In genomic region chr15:41789662-41790061, GRCh38 we compare ENCODE assay signal across 15 cellular contexts. TPM values are rescaled to one million over a fixed set of nuclear protein-coding genes. Genes with fewer than 3 reads are reported as not detected.
DNase-seq lines count a peak whose midpoint lies in the region; ATAC-seq and TF ChIP-seq lines count a peak whose summit lies in the region.
"Had no signal": no experiment of that assay in that cellular context is flagged by ENCODE, and none has a peak within 500 bp of the region (broad histone marks: within the 10 kb centered on the region; RNA-seq: fewer than 3 reads in every experiment).

No MANE protein-coding gene starts in this region.

- H3K9me3 ChIP-seq in PC-3 (ENCODE audit: low read length) = no peaks in the 10 kb centered on the region
- H3K9me3 ChIP-seq in smooth muscle cell (replicated peaks; ENCODE audit: low read depth) = no peaks in the 10 kb centered on the region

- H3K27ac ChIP-seq in PC-3 (ENCODE audit: low read length) = peak overlapping the region; percentile 84; the same call in 1 of the 2 replicates
- H3K27ac ChIP-seq in smooth muscle cell (ENCODE audit: low read depth) = peak overlapping the region; percentile 96
- H3K27ac ChIP-seq: PC-9 had no signal

- ATAC-seq in PC-3 (no peak), GM18511 (IDR thresholded peaks at IDR 0.05; ENCODE audit: unreplicated experiment) (no peak), GM21723 (IDR thresholded peaks at IDR 0.05; ENCODE audit: unreplicated experiment) (no peak), GM21619 (IDR thresholded peaks at IDR 0.05; ENCODE audit: unreplicated experiment) (no peak)
- no peak for ATAC-seq in effector memory CD8-positive, alpha-beta T cell (replicated peaks)
- ATAC-seq: esophagus mucosa had no signal

- H3K9me2 ChIP-seq in PC-3 (replicated peaks; ENCODE audit: low read length) = no peaks in the 10 kb centered on the region

- H3K27me3 ChIP-seq in PC-3 (ENCODE audit: low read length) = no peaks in the 10 kb centered on the region
- H3K27me3 ChIP-seq in smooth muscle cell (ENCODE audit: low read depth) = no peaks in the 10 kb centered on the region

- H3K36me3 ChIP-seq in PC-3 (ENCODE audit: low read depth, low read length) = no peaks in the 10 kb centered on the region
- no peaks in the 10 kb centered on the region for H3K36me3 ChIP-seq in smooth muscle cell (ENCODE audit: low read depth)

- H3K27ac Mint-ChIP-seq in effector memory CD8-positive, alpha-beta T cell = peak overlapping the region; percentile 38 to 61
- H3K27ac Mint-ChIP-seq: activated CD4-positive, alpha-beta T cell treated with anti-CD3 and anti-CD28 coated beads, Interleukin-2, amount 10 ng/mL, durations not matched to agents 7 days and 5 days; activated naive CD4-positive, alpha-beta T cell treated with anti-CD3 and anti-CD28 coated beads for 36 hours; stimulated activated naive CD8-positive, alpha-beta T cell treated with anti-CD3 and anti-CD28 coated beads, Interleukin-15, Interleukin-2, amounts not matched to agents 100 ng/mL and 50 ng/mL, for 24 hours had no signal

- H3K4me1 ChIP-seq in PC-3 (ENCODE audit: insufficient read depth, low read length) (peaks cover 36% of the 10 kb centered on the region), smooth muscle cell (ENCODE audit: low read depth) (peaks cover 22% of the 10 kb centered on the region)

- TF ChIP-seq CTCF in PC-3 (conservative IDR thresholded peaks at IDR 0.05; ENCODE audit: low read depth, low read length) (no peak), smooth muscle cell (IDR thresholded peaks at IDR 0.05; ENCODE audit: borderline replicate concordance, insufficient read depth, poor library complexity, severe bottlenecking) (no peak), GM20000 (IDR thresholded peaks at IDR 0.05; ENCODE audit: extremely low read depth, missing control alignments) (no peak)

- H3K4me2 ChIP-seq in PC-3 (ENCODE audit: low read length) = no peak overlapping the region
- H3K4me2 ChIP-seq in smooth muscle cell = no peak overlapping the region

- no TSS peak for BruUV-seq in PC-3 (replicated peaks; lab: Mats Ljungman, UMichigan)

- H3K27me3 Mint-ChIP-seq in effector memory CD8-positive, alpha-beta T cell = no peaks in the 10 kb centered on the region
- H3K27me3 Mint-ChIP-seq: activated CD4-positive, alpha-beta T cell treated with anti-CD3 and anti-CD28 coated beads, Interleukin-2, amount 10 ng/mL, durations not matched to agents 7 days and 5 days; stimulated activated naive CD8-positive, alpha-beta T cell treated with anti-CD3 and anti-CD28 coated beads, Interleukin-15, Interleukin-2, amounts not matched to agents 100 ng/mL and 50 ng/mL, for 24 hours had no signal

- DNase-seq in COLO829 (ENCODE audit: low spot score) (peak; percentile 40), PC-3 (no peak), smooth muscle cell (lab: John Stamatoyannopoulos, UW; ENCODE audit: unreplicated experiment) (no peak), GM20000 (ENCODE audit: low spot score) (no peak)
- no peak for DNase-seq in effector memory CD8-positive, alpha-beta T cell
- DNase-seq: activated CD4-positive, alpha-beta T cell treated with anti-CD3 and anti-CD28 coated beads, Interleukin-2, amount 10 ng/mL, durations not matched to agents 7 days and 5 days; activated naive CD4-positive, alpha-beta T cell treated with anti-CD3 and anti-CD28 coated beads for 36 hours; PC-9; stimulated activated CD4-positive, alpha-beta T cell treated with anti-CD3 and anti-CD28 coated beads, Interleukin-15, amount 100 ng/mL, for 24 hours had no signal

- CTCF ChIA-PET in PC-3 (lab: Charles Lee) = interaction anchor here (0.6 kb wide), 1 partner anchor 445 kb away, joined by 3 read pairs; no protein-coding TSS in a partner anchor

- H4K20me1 ChIP-seq in PC-3 (ENCODE audit: low read length) (no peaks in the 10 kb centered on the region), smooth muscle cell (ENCODE audit: low read depth) (peaks cover 87% of the 10 kb centered on the region)

- H3K36me3 Mint-ChIP-seq in effector memory CD8-positive, alpha-beta T cell (ENCODE audit: insufficient read depth) = no peaks in the 10 kb centered on the region
- H3K36me3 Mint-ChIP-seq: mesothelial cell of epicardium had no signal

- peaks cover 39 to 41% of the 10 kb centered on the region in 2 donors for H3K4me1 Mint-ChIP-seq in effector memory CD8-positive, alpha-beta T cell (ENCODE audit: low read depth in 2 of 2)

- H3K9ac ChIP-seq in PC-3 (ENCODE audit: low read length) = no peak overlapping the region
- H3K9ac ChIP-seq in smooth muscle cell (ENCODE audit: low read depth) = no peak overlapping the region

- intact Hi-C loops in PC-3 (cut with micrococcal nuclease) = loop anchor here (2.0 kb wide), 1 partner anchor 15 kb away; the partner anchor contains the start of gene MAPKBP1

- H3K4me3 ChIP-seq in PC-3 (ENCODE audit: low read length) = no peak overlapping the region
- H3K4me3 ChIP-seq in smooth muscle cell = no peak overlapping the region
- H3K4me3 ChIP-seq: PC-9 had no signal

- H3K4me3 Mint-ChIP-seq in effector memory CD8-positive, alpha-beta T cell = no peak overlapping the region
- H3K4me3 Mint-ChIP-seq: activated CD4-positive, alpha-beta T cell treated with anti-CD3 and anti-CD28 coated beads, Interleukin-2, amount 10 ng/mL, durations not matched to agents 7 days and 5 days; activated naive CD4-positive, alpha-beta T cell treated with anti-CD3 and anti-CD28 coated beads for 36 hours; mesothelial cell of epicardium; stimulated activated naive CD8-positive, alpha-beta T cell treated with anti-CD3 and anti-CD28 coated beads, Interleukin-15, Interleukin-2, amounts not matched to agents 100 ng/mL and 50 ng/mL, for 24 hours had no signal

- H2AFZ ChIP-seq in PC-3 (ENCODE audit: low read length) (no peak overlapping the region), smooth muscle cell (ENCODE audit: low read depth) (no peak overlapping the region)
- H2AFZ ChIP-seq: PC-9 had no signal

- no peaks in the 10 kb centered on the region for H3K9me3 Mint-ChIP-seq in effector memory CD8-positive, alpha-beta T cell
- H3K9me3 Mint-ChIP-seq: activated CD4-positive, alpha-beta T cell treated with anti-CD3 and anti-CD28 coated beads, Interleukin-2, amount 10 ng/mL, durations not matched to agents 7 days and 5 days; activated naive CD4-positive, alpha-beta T cell treated with anti-CD3 and anti-CD28 coated beads for 36 hours; mesothelial cell of epicardium; stimulated activated naive CD8-positive, alpha-beta T cell treated with anti-CD3 and anti-CD28 coated beads, Interleukin-15, Interleukin-2, amounts not matched to agents 100 ng/mL and 50 ng/mL, for 24 hours had no signal

- H3K79me2 ChIP-seq in PC-3 (ENCODE audit: low read length) (peaks cover 82% of the 10 kb centered on the region), smooth muscle cell (ENCODE audit: low read depth) (peaks cover 32% of the 10 kb centered on the region)

- H3F3A ChIP-seq in PC-3 (ENCODE audit: low read length, unreplicated experiment) (no peaks in the 10 kb centered on the region), smooth muscle cell (ENCODE audit: low read depth) (no peaks in the 10 kb centered on the region)

- POLR2A ChIA-PET in PC-3 (lab: Charles Lee; ENCODE audit: unreplicated experiment) = no interaction called here

RNA-seq across cellular contexts. Expression of gene MAPKBP1, which starts 15.4 kb away (rescaled TPM):
- total RNA-seq in PC-3 (2014; rRNA removed) (23.8 and 29.1 TPM in 2 replicates), smooth muscle cell (9.0 and 10.7 TPM in 2 replicates)
- polyA plus RNA-seq in smooth muscle cell = 6.6 and 9.3 TPM in 2 replicates

RNA-seq across cellular contexts. Expression of gene JMJD7, which starts 38.2 kb away (rescaled TPM):
- total RNA-seq in PC-3 (2014; rRNA removed) (8.1 and 13.7 TPM in 2 replicates), smooth muscle cell (5.0 TPM in 1 of 2 replicates, not detected in the other)
- polyA plus RNA-seq in smooth muscle cell = 3.3 and 7.8 TPM in 2 replicates

RNA-seq across cellular contexts. Expression of gene PLA2G4B, which starts 49.0 kb away (rescaled TPM):
- 7.0 and 12.2 TPM in 2 replicates for total RNA-seq in PC-3 (2014; rRNA removed)
- total RNA-seq in smooth muscle cell = 0.85 and 4.2 TPM in 2 replicates
- 2.2 and 9.5 TPM in 2 replicates for polyA plus RNA-seq in smooth muscle cell
